1 cellular context compared by ENCODE assay signal in genomic region chr19:12669272-12670158, GRCh38.
TF ChIP-seq lines count a peak whose summit lies in the region.

No MANE protein-coding gene starts in this region.

TF ChIP-seq in HepG2, 621 proteins besides CTCF, POLR2A, EP300 and RAD21 (continued from another document and continues in another):
- 0 out of 2 replicates have a peak, but pooled peaks have one; percentile 16 for TF ChIP-seq ZBTB43 (CRISPR knock-in tag; conservative IDR thresholded peaks at IDR 0.05)
- no peak for TF ChIP-seq ZNF720 (CRISPR knock-in tag; IDR thresholded peaks at IDR 0.05)
- TF ChIP-seq ZSCAN12 (CRISPR knock-in tag; IDR thresholded peaks at IDR 0.05), result no peak
- no peak for TF ChIP-seq RFX3 (CRISPR knock-in tag; IDR thresholded peaks at IDR 0.05)
- TF ChIP-seq LCORL (IDR thresholded peaks at IDR 0.05), result no peak
- TF ChIP-seq LCORL (CRISPR knock-in tag; IDR thresholded peaks at IDR 0.05), result peak; percentile 48; the same call in 1 of the 2 replicates
- TF ChIP-seq ZNF589 (CRISPR knock-in tag; conservative IDR thresholded peaks at IDR 0.05), result no peak
- 0 out of 2 replicates have a peak, but pooled peaks have one; percentile 46 for TF ChIP-seq ZNF264 (CRISPR knock-in tag; IDR thresholded peaks at IDR 0.05)
- no peak for TF ChIP-seq BRCA1 (CRISPR knock-in tag; IDR thresholded peaks at IDR 0.05)
- TF ChIP-seq ZNF205 (CRISPR knock-in tag; IDR thresholded peaks at IDR 0.05), result 0 out of 2 replicates have a peak, but pooled peaks have one; percentile 13
- no peak for TF ChIP-seq RORA (CRISPR knock-in tag; IDR thresholded peaks at IDR 0.05)
- TF ChIP-seq KDM2A (CRISPR knock-in tag; IDR thresholded peaks at IDR 0.05; ENCODE audit: borderline replicate concordance, low read depth), result peak; percentile 94
- peak; percentile 79 for TF ChIP-seq HNF1B (CRISPR knock-in tag; IDR thresholded peaks at IDR 0.05)
- no peak for TF ChIP-seq CENPX (CRISPR knock-in tag; IDR thresholded peaks at IDR 0.05)
- no peak for TF ChIP-seq ZBTB1 (CRISPR knock-in tag; IDR thresholded peaks at IDR 0.05; ENCODE audit: borderline replicate concordance)
- TF ChIP-seq HMGXB4 (CRISPR knock-in tag; IDR thresholded peaks at IDR 0.05; ENCODE audit: borderline replicate concordance in 1 of 2, low read depth in 1 of 2), result peak; percentile 47 to 55; a peak in 3 of 4 replicates
- no peak for TF ChIP-seq ATF4 (CRISPR knock-in tag; IDR thresholded peaks at IDR 0.05)
- no peak; the same call in 1 of the 2 replicates for TF ChIP-seq ZKSCAN8 (CRISPR knock-in tag; IDR thresholded peaks at IDR 0.05; ENCODE audit: borderline replicate concordance)
- TF ChIP-seq BCLAF1 (IDR thresholded peaks at IDR 0.05), result no peak
- TF ChIP-seq HDAC1 (CRISPR knock-in tag; IDR thresholded peaks at IDR 0.05), result peak; percentile 59
- peak; percentile 85 for TF ChIP-seq POLR2G (IDR thresholded peaks at IDR 0.05; ENCODE audit: low read depth, low read length)
- TF ChIP-seq ZNF12 (CRISPR knock-in tag; IDR thresholded peaks at IDR 0.05), result no peak
- 0 out of 2 replicates have a peak, but pooled peaks have one; percentile 11 for TF ChIP-seq BCL6 (CRISPR knock-in tag; IDR thresholded peaks at IDR 0.05)
- TF ChIP-seq TFDP2 (CRISPR knock-in tag; IDR thresholded peaks at IDR 0.05), result peak; percentile 55; the same call in 1 of the 2 replicates
- no peak for TF ChIP-seq ZNF597 (CRISPR knock-in tag; IDR thresholded peaks at IDR 0.05)
- no peak; the same call in 1 of the 2 replicates for TF ChIP-seq ZNF160 (CRISPR knock-in tag; IDR thresholded peaks at IDR 0.05)
- TF ChIP-seq SMC3 (IDR thresholded peaks at IDR 0.05; ENCODE audit: low read length), result no peak
- TF ChIP-seq ZNF501 (CRISPR knock-in tag; IDR thresholded peaks at IDR 0.05), result peak; percentile 95
- TF ChIP-seq PPARG (CRISPR knock-in tag; conservative IDR thresholded peaks at IDR 0.05), result no peak; the same call in 1 of the 2 replicates
- TF ChIP-seq GPBP1L1 (CRISPR knock-in tag; IDR thresholded peaks at IDR 0.05), result no peak
- TF ChIP-seq ARID2 (CRISPR knock-in tag; IDR thresholded peaks at IDR 0.05; ENCODE audit: borderline replicate concordance), result no peak
- no peak for TF ChIP-seq NR2F6 (IDR thresholded peaks at IDR 0.05)
- TF ChIP-seq NR2F6 (CRISPR knock-in tag; IDR thresholded peaks at IDR 0.05), result no peak
- no peak for TF ChIP-seq ZNF468 (CRISPR knock-in tag; IDR thresholded peaks at IDR 0.05)
- peak; percentile 61 for TF ChIP-seq MXD3 (CRISPR knock-in tag; IDR thresholded peaks at IDR 0.05)
- TF ChIP-seq XRCC5 (optimal IDR thresholded peaks at IDR 0.05; ENCODE audit: low read length), result peak; percentile 81
- 0 out of 2 replicates have a peak, but pooled peaks have one; percentile 46 for TF ChIP-seq CC2D1A (CRISPR knock-in tag; IDR thresholded peaks at IDR 0.05)
- peak; percentile 71 for TF ChIP-seq MAX (IDR thresholded peaks at IDR 0.05)
- no peak for TF ChIP-seq USF2 (IDR thresholded peaks at IDR 0.05; ENCODE audit: low read depth, low read length)
- no peak for TF ChIP-seq USF2 (CRISPR knock-in tag; IDR thresholded peaks at IDR 0.05; ENCODE audit: borderline replicate concordance)
- TF ChIP-seq FUBP1 (CRISPR knock-in tag; IDR thresholded peaks at IDR 0.05; ENCODE audit: borderline replicate concordance), result no peak
- no peak; the same call in 1 of the 2 replicates for TF ChIP-seq NCOA2 (CRISPR knock-in tag; IDR thresholded peaks at IDR 0.05)
